24 cellular contexts compared by ENCODE assay signal in genomic region chr16:2088192-2088631, GRCh38.
"Had no signal": no experiment of that assay in that cellular context is flagged by ENCODE, and none has a peak within 500 bp of the region (broad histone marks: within the 10 kb centered on the region; RNA-seq: fewer than 3 reads in every experiment).

No MANE protein-coding gene starts in this region.

- H3K4me1 ChIP-seq: uterus had no signal

- H3K4me3 ChIP-seq: esophagus muscularis mucosa, hepatocyte, lower lobe of right lung, sigmoid colon, smooth muscle cell, transverse colon, uterus had no signal

- H3K27ac Mint-ChIP-seq: activated CD4-positive, alpha-beta memory T cell treated with anti-CD3 and anti-CD28 coated beads, Interleukin-2, amount 10 ng/mL, durations not matched to agents 7 days and 5 days; activated naive CD4-positive, alpha-beta T cell treated with anti-CD3 and anti-CD28 coated beads, Interleukin-2, amount 10 ng/mL, durations not matched to agents 7 days and 5 days; activated T-cell treated with anti-CD3 and anti-CD28 coated beads, Interleukin-2, amount 50 U/mL, for 72 hours; dendritic cell treated with granulocyte-macrophage colony-stimulating factor and Interleukin-4, amounts not matched to agents 40 ng/mL and 50 ng/mL, for 4 days; immature natural killer cell had no signal

- H3K27me3 Mint-ChIP-seq: activated CD4-positive, alpha-beta memory T cell treated with anti-CD3 and anti-CD28 coated beads, Interleukin-2, amount 10 ng/mL, durations not matched to agents 7 days and 5 days; activated naive CD4-positive, alpha-beta T cell treated with anti-CD3 and anti-CD28 coated beads, Interleukin-2, amount 10 ng/mL, durations not matched to agents 7 days and 5 days; dendritic cell treated with granulocyte-macrophage colony-stimulating factor and Interleukin-4, amounts not matched to agents 40 ng/mL and 50 ng/mL, for 4 days; naive B cell; stimulated activated naive B cell treated with anti-CD40 and anti-IgM and Interleukin-4, amounts not matched to agents 10 μg/mL and 1 μg/mL and 100 μg/mL, for 72 hours had no signal

- H3K36me3 Mint-ChIP-seq: naive B cell had no signal

- H3K27ac ChIP-seq: esophagus muscularis mucosa, hepatocyte, lower lobe of right lung, uterus had no signal

- H3K4me1 Mint-ChIP-seq: activated CD4-positive, alpha-beta memory T cell treated with anti-CD3 and anti-CD28 coated beads, Interleukin-2, amount 10 ng/mL, durations not matched to agents 7 days and 5 days; activated naive CD4-positive, alpha-beta T cell treated with anti-CD3 and anti-CD28 coated beads, Interleukin-2, amount 10 ng/mL, durations not matched to agents 7 days and 5 days; immature natural killer cell; naive B cell had no signal

- H3K4me3 Mint-ChIP-seq: activated CD4-positive, alpha-beta memory T cell treated with anti-CD3 and anti-CD28 coated beads, Interleukin-2, amount 10 ng/mL, durations not matched to agents 7 days and 5 days; activated naive CD4-positive, alpha-beta T cell treated with anti-CD3 and anti-CD28 coated beads, Interleukin-2, amount 10 ng/mL, durations not matched to agents 7 days and 5 days; activated T-cell treated with anti-CD3 and anti-CD28 coated beads, Interleukin-2, amount 50 U/mL, for 72 hours; dendritic cell treated with granulocyte-macrophage colony-stimulating factor and Interleukin-4, amounts not matched to agents 40 ng/mL and 50 ng/mL, for 4 days; immature natural killer cell; naive B cell; stimulated activated naive B cell treated with anti-CD40 and anti-IgM and Interleukin-4, amounts not matched to agents 10 μg/mL and 1 μg/mL and 100 μg/mL, for 72 hours had no signal

- H3K27me3 ChIP-seq: esophagus muscularis mucosa, hepatocyte, sigmoid colon, transverse colon, uterus had no signal

- H3K9me3 Mint-ChIP-seq: activated CD4-positive, alpha-beta memory T cell treated with anti-CD3 and anti-CD28 coated beads, Interleukin-2, amount 10 ng/mL, durations not matched to agents 7 days and 5 days; activated naive CD4-positive, alpha-beta T cell treated with anti-CD3 and anti-CD28 coated beads, Interleukin-2, amount 10 ng/mL, durations not matched to agents 7 days and 5 days; activated T-cell treated with anti-CD3 and anti-CD28 coated beads, Interleukin-2, amount 50 U/mL, for 72 hours; dendritic cell treated with granulocyte-macrophage colony-stimulating factor and Interleukin-4, amounts not matched to agents 40 ng/mL and 50 ng/mL, for 4 days; immature natural killer cell; naive B cell; stimulated activated naive B cell treated with anti-CD40 and anti-IgM and Interleukin-4, amounts not matched to agents 10 μg/mL and 1 μg/mL and 100 μg/mL, for 72 hours had no signal

- H3K9me3 ChIP-seq: esophagus muscularis mucosa, lower lobe of right lung, sigmoid colon, transverse colon, uterus had no signal

- H3K36me3 ChIP-seq: uterus had no signal

- DNase-seq: activated CD4-positive, alpha-beta memory T cell treated with anti-CD3 and anti-CD28 coated beads, Interleukin-2, amount 10 ng/mL, durations not matched to agents 7 days and 5 days; activated CD4-positive, alpha-beta T cell treated with anti-CD3 and anti-CD28 coated beads for 4 hours; activated CD4-positive, CD25-positive, alpha-beta regulatory T cell; activated effector memory CD4-positive, alpha-beta T cell treated with anti-CD3 and anti-CD28 coated beads, Interleukin-2, amount 50 U/mL, for 16 hours; activated naive CD4-positive, alpha-beta T cell treated with anti-CD3 and anti-CD28 coated beads, Interleukin-2, amount 10 ng/mL, durations not matched to agents 7 days and 5 days; activated T-cell treated with anti-CD3 and anti-CD28 coated beads, Interleukin-2, amount 50 U/mL, for 72 hours; effector CD4-positive, alpha-beta T cell; glutamatergic neuron; immature natural killer cell; lower lobe of right lung; naive B cell; occipital lobe; posterior cingulate gyrus; sigmoid colon; stimulated activated CD4-positive, alpha-beta T cell treated with anti-CD3 and anti-CD28 coated beads, Interleukin-15, amount 100 ng/mL, for 24 hours; stimulated activated CD4-positive, alpha-beta T cell treated with anti-CD3 and anti-CD28 coated beads, Interleukin-2, amount 100 ng/mL, for 48 hours; stimulated activated CD8-positive, alpha-beta memory T cell treated with anti-CD3 and anti-CD28 coated beads, Interleukin-4, amount 100 ng/mL, for 48 hours; stimulated activated naive B cell treated with anti-CD40 and anti-IgM and Interleukin-4, amounts not matched to agents 10 μg/mL and 1 μg/mL and 100 μg/mL, for 72 hours; uterus had no signal
